ENCODE assay signal across 2 cellular contexts in genomic region chr20:22531056-22531615, GRCh38.
TF ChIP-seq lines count a peak whose summit lies in the region.

No MANE protein-coding gene starts in this region.

TF ChIP-seq in HepG2, 621 proteins besides CTCF, POLR2A, EP300 and RAD21:
- TF ChIP-seq SALL1 (CRISPR knock-in tag; IDR thresholded peaks at IDR 0.05), result 0 out of 2 replicates have a peak, but pooled peaks have one; percentile 31
- TF ChIP-seq ZNF549 (CRISPR knock-in tag; IDR thresholded peaks at IDR 0.05), result no peak
- no peak for TF ChIP-seq ZNF740 (CRISPR knock-in tag; IDR thresholded peaks at IDR 0.05)
- 0 out of 2 replicates have a peak, but pooled peaks have one; percentile 33 for TF ChIP-seq EED (CRISPR knock-in tag; IDR thresholded peaks at IDR 0.05)
- TF ChIP-seq HOXA5 (CRISPR knock-in tag; IDR thresholded peaks at IDR 0.05), result no peak
- TF ChIP-seq ZNF687 (CRISPR knock-in tag; IDR thresholded peaks at IDR 0.05), result peak; percentile 15; the same call in 1 of the 2 replicates

TF ChIP-seq in H1, 55 proteins besides CTCF, POLR2A, EP300 and RAD21:
- TF ChIP-seq PHF8 (conservative IDR thresholded peaks at IDR 0.05; ENCODE audit: low read depth, low read length) (no peak), E2F6 (IDR thresholded peaks at IDR 0.05) (no peak), SP2 (IDR thresholded peaks at IDR 0.05; ENCODE audit: low read length) (no peak), KDM4A (IDR thresholded peaks at IDR 0.05; ENCODE audit: low read depth, low read length, severe bottlenecking) (no peak), POLR2AphosphoS5 (IDR thresholded peaks at IDR 0.05; ENCODE audit: low read depth, low read length) (no peak), JUN (IDR thresholded peaks at IDR 0.05; ENCODE audit: low read depth, low read length) (no peak), RFX5 (IDR thresholded peaks at IDR 0.05; ENCODE audit: borderline replicate concordance, low read depth, low read length) (no peak)
TF ChIP-seq in H1: peak in this region for 0.
